In the genomic region with DNA sequence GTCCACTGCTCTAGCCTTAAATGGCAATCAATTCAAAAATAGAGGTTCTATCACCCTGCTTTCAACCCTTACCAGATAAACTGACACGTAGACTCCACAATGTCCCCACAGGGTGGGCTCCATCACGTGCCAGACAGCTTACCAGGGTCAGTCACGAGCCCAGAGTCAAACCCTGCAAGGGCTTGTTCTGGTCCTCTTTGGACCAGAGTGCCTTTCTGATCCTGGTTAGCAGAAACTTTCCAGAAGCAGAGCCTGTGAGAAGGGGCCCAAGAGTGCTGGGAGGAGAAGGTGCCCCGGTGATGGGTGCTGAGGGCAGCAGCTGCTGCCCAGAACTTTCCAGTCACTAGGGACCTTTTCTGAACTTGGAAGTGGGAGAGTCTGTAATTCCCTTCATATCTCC, we compare ENCODE assay signal across 12 cellular contexts. TPM values are rescaled to one million over a fixed set of nuclear protein-coding genes. Genes with fewer than 3 reads are reported as not detected.
DNase-seq lines count a peak whose midpoint lies in the region; ATAC-seq, FAIRE-seq and TF ChIP-seq lines count a peak whose summit lies in the region.
"Had no signal": no experiment of that assay in that cellular context is flagged by ENCODE, and none has a peak within 500 bp of the region (broad histone marks: within the 10 kb centered on the region; RNA-seq: fewer than 3 reads in every experiment).

No MANE protein-coding gene starts in this region.

- H2BK5ac ChIP-seq in mesenchymal stem cell (ENCODE audit: low read depth, low read length, poor library complexity, severe bottlenecking): no peak overlapping the region

- no peak overlapping the region for H2BK15ac ChIP-seq in mesenchymal stem cell (ENCODE audit: low read depth, poor library complexity, severe bottlenecking)

- no peak for FAIRE-seq in HTR-8/SVneo (lab: Jason Lieb, UNC)
- FAIRE-seq: astrocyte had no signal

- H3K36me3 ChIP-seq in heart right ventricle (peaks cover 0 to 21% (median 7%) of the 10 kb centered on the region in 9 donors), OCI-LY3 (replicated peaks; ENCODE audit: low read depth, low read length) (no peaks in the 10 kb centered on the region), left lung (peaks cover 0 to 18% of the 10 kb centered on the region in 2 donors), upper lobe of right lung (peaks cover 13% of the 10 kb centered on the region), mesenchymal stem cell (ENCODE audit: control insufficient read depth in 1 of 2, insufficient read depth in 2 of 2, low read depth in 1 of 2, low read length in 2 of 2) (no peaks in the 10 kb centered on the region)

- H3K27me3 ChIP-seq in heart right ventricle (no peaks in the 10 kb centered on the region), OCI-LY3 (ENCODE audit: low read depth, low read length) (peaks cover 22% of the 10 kb centered on the region), left lung (no peaks in the 10 kb centered on the region), upper lobe of right lung (no peaks in the 10 kb centered on the region), mesenchymal stem cell (ENCODE audit: control insufficient read depth in 1 of 2, insufficient read depth in 1 of 2, low read length in 2 of 2) (peaks cover 0 to 13% of the 10 kb centered on the region in 2 experiments)

- DNase-seq in heart right ventricle: no peak
- DNase-seq in Right ventricle myocardium inferior (ENCODE audit: missing footprints): no peak
- no peak for DNase-seq in left lung
- no peak for DNase-seq in upper lobe of right lung
- no peak for DNase-seq in mesenchymal stem cell
- DNase-seq in DMS53 (lab: John Stamatoyannopoulos, UW): no peak
- DNase-seq in HTR-8/SVneo (ENCODE audit: insufficient read length, low spot score): no peak

- H3K27ac ChIP-seq in heart right ventricle (peak overlapping the region; percentile 66 to 93 (median 88)), OCI-LY3 (ENCODE audit: low read length) (no peak overlapping the region), left lung (peak overlapping the region; percentile 70 to 75), upper lobe of right lung (peak overlapping the region; percentile 87), mesenchymal stem cell (ENCODE audit: low read length, poor library complexity, severe bottlenecking) (no peak overlapping the region)
- H3K27ac ChIP-seq: HL-60 had no signal

- H3K9me3 ChIP-seq in heart right ventricle: no peaks in the 10 kb centered on the region
- no peaks in the 10 kb centered on the region for H3K9me3 ChIP-seq in OCI-LY3 (ENCODE audit: insufficient read depth, low read length)
- H3K9me3 ChIP-seq in left lung: no peaks in the 10 kb centered on the region
- H3K9me3 ChIP-seq in upper lobe of right lung: no peaks in the 10 kb centered on the region
- no peaks in the 10 kb centered on the region for H3K9me3 ChIP-seq in mesenchymal stem cell (ENCODE audit: control insufficient read depth, low read length)

- no peak overlapping the region for H3K14ac ChIP-seq in mesenchymal stem cell (ENCODE audit: low read length in 2 of 2)

- TF ChIP-seq CTCF in heart right ventricle (IDR thresholded peaks at IDR 0.05): no peak
- no peak for TF ChIP-seq CTCF in OCI-LY3 (IDR thresholded peaks at IDR 0.05; ENCODE audit: low read depth, low read length)
- no peak for TF ChIP-seq CTCF in left lung (IDR thresholded peaks at IDR 0.05)
- no peak for TF ChIP-seq CTCF in upper lobe of right lung (IDR thresholded peaks at IDR 0.05)

- no peak overlapping the region for H3K23ac ChIP-seq in mesenchymal stem cell (ENCODE audit: low read length in 2 of 2)

- H2AK5ac ChIP-seq in mesenchymal stem cell (ENCODE audit: low read length, severe bottlenecking): no peak overlapping the region

- no peak overlapping the region for H4K8ac ChIP-seq in mesenchymal stem cell (ENCODE audit: low read length)

- ATAC-seq in heart right ventricle (peak in 2 of 8 donors; percentile 1 to 33), Right ventricle myocardium inferior (no peak), left lung (no peak), upper lobe of right lung (no peak)

- H4K20me1 ChIP-seq in OCI-LY3 (ENCODE audit: insufficient read depth, low read length): no peaks in the 10 kb centered on the region

- 37 to 56% methylated on average over 4 of the region's 4 CpGs for WGBS in heart right ventricle, 2 donors
- 52% methylated on average over 4 of the region's 4 CpGs for WGBS in mesenchymal stem cell

- no peak overlapping the region for H4K91ac ChIP-seq in mesenchymal stem cell (ENCODE audit: low read length)

- H3K18ac ChIP-seq in mesenchymal stem cell (ENCODE audit: low read depth in 1 of 2, low read length in 2 of 2): no peak overlapping the region

- H3K79me2 ChIP-seq in OCI-LY3 (ENCODE audit: low read length): no peaks in the 10 kb centered on the region

- no peak overlapping the region for H3K4ac ChIP-seq in mesenchymal stem cell (ENCODE audit: low read depth in 1 of 2, low read length in 2 of 2)

- H3K4me3 ChIP-seq in heart right ventricle (peak overlapping the region; percentile 8 to 68 (median 60)), OCI-LY3 (ENCODE audit: low read length) (peak overlapping the region; percentile 73), left lung (peak overlapping the region; percentile 27 to 63), upper lobe of right lung (peak overlapping the region; percentile 61), mesenchymal stem cell (ENCODE audit: insufficient read depth in 1 of 2, low read depth in 1 of 2, low read length in 2 of 2) (no peak overlapping the region)

- no peak overlapping the region for H2BK12ac ChIP-seq in mesenchymal stem cell (ENCODE audit: low read length in 2 of 2)

- intact Hi-C loops in heart right ventricle (cut with DNase I) (loop anchor here in 6 of 10 donors (5.0 to 10.0 kb wide), 7 partner anchors 52 to 290 kb away; partner anchors contain the start of genes GIMAP6 (in 5 of the 6), GIMAP8 (in 3 of the 6), GIMAP2 (in 1 of the 6) and GIMAP4 (in 1 of the 6)), Right ventricle myocardium inferior (cut with DNase I) (loop anchor here (5.0 kb wide), 2 partner anchors 60 to 105 kb away; partner anchors contain the start of gene GIMAP6), left lung (cut with DNase I) (no loop called here), upper lobe of right lung (cut with DNase I) (no loop called here)

- H3K79me1 ChIP-seq in mesenchymal stem cell (replicated peaks; ENCODE audit: low read length, poor library complexity, severe bottlenecking): no peaks in the 10 kb centered on the region

- peak overlapping the region; percentile 78; the same call in 1 of the 2 replicates for H2AFZ ChIP-seq in OCI-LY3 (ENCODE audit: low read depth, low read length)
- no peak overlapping the region for H2AFZ ChIP-seq in mesenchymal stem cell (ENCODE audit: low read depth, low read length)

- H3K4me2 ChIP-seq in OCI-LY3 (ENCODE audit: low read length) (peak overlapping the region; percentile 74), mesenchymal stem cell (ENCODE audit: low read length, poor library complexity, severe bottlenecking) (no peak overlapping the region)

- H3K9ac ChIP-seq in OCI-LY3 (ENCODE audit: low read length): no peak overlapping the region
- no peak overlapping the region for H3K9ac ChIP-seq in mesenchymal stem cell (ENCODE audit: low read length)

- H3K4me1 ChIP-seq in heart right ventricle (peaks cover 0 to 33% (median 24%) of the 10 kb centered on the region in 9 donors), OCI-LY3 (ENCODE audit: low read length) (peaks cover 38% of the 10 kb centered on the region), left lung (peaks cover 0 to 34% of the 10 kb centered on the region in 2 donors), upper lobe of right lung (peaks cover 8% of the 10 kb centered on the region), mesenchymal stem cell (ENCODE audit: control insufficient read depth, insufficient read depth, low read depth, low read length) (no peaks in the 10 kb centered on the region)

- no peak overlapping the region for H2BK120ac ChIP-seq in mesenchymal stem cell (ENCODE audit: low read depth, low read length)

RNA-seq across cellular contexts. Expression of gene GIMAP5, which starts 0.4 kb away (rescaled TPM):
- total RNA-seq in heart right ventricle (10 to 100 TPM in 7 of 10 donors, 1 to 10 TPM in 3; 6.5 to 27.2 (median 11.8) TPM), Right ventricle myocardium inferior (9.0 TPM), left lung (10 to 100 TPM in 1 of 2 donors, 1 to 10 TPM in 1; 9.8 to 37.8 TPM), upper lobe of right lung (41.8 TPM)
- polyA plus RNA-seq in heart right ventricle: 10 to 100 TPM; 22.9 to 35.0 TPM
- polyA plus RNA-seq in mesenchymal stem cell (2013, experiment 1 of 2): not detected
- not detected for polyA plus RNA-seq in mesenchymal stem cell (2013, experiment 2 of 2)
- polyA plus RNA-seq: BJ, neural cell had no signal

RNA-seq across cellular contexts. Expression of gene GIMAP1, which starts 20.5 kb away (rescaled TPM):
- 10 to 100 TPM in 1 of 10 donors, 1 to 10 TPM in 9; 2.4 to 11.2 (median 4.3) TPM for total RNA-seq in heart right ventricle
- 10 to 100 TPM in 1 of 2 donors, 1 to 10 TPM in 1; 8.4 to 11.0 TPM for polyA plus RNA-seq in heart right ventricle
- 5.8 TPM for total RNA-seq in Right ventricle myocardium inferior
- total RNA-seq in left lung: 10 to 100 TPM in 1 of 2 donors, 1 to 10 TPM in 1; 5.0 to 11.3 TPM
- total RNA-seq in upper lobe of right lung: 13.0 TPM
- polyA plus RNA-seq in mesenchymal stem cell (2013, experiment 1 of 2): not detected
- polyA plus RNA-seq in mesenchymal stem cell (2013, experiment 2 of 2): not detected
- total RNA-seq: astrocyte had no signal
- polyA plus RNA-seq: BJ, neural cell had no signal

RNA-seq across cellular contexts. Expression of gene GIMAP2, which starts 51.4 kb away (rescaled TPM):
- total RNA-seq in heart right ventricle: 10 to 100 TPM in 1 of 10 donors, 1 to 10 TPM in 9; 2.1 to 17.5 (median 4.6) TPM
- polyA plus RNA-seq in heart right ventricle: 1 to 10 TPM; 5.3 to 5.8 TPM
- total RNA-seq in Right ventricle myocardium inferior: 6.2 TPM
- total RNA-seq in left lung: 10 to 100 TPM; 14.7 to 30.6 TPM
- 33.0 TPM for total RNA-seq in upper lobe of right lung
- 0.07 TPM for polyA plus RNA-seq in mesenchymal stem cell (2013, experiment 1 of 2)
- polyA plus RNA-seq in mesenchymal stem cell (2013, experiment 2 of 2): 0.07 TPM
- total RNA-seq: astrocyte had no signal
- polyA plus RNA-seq: neural cell had no signal

Comparison
In these comparisons a context has a peak if more than half of its experiments do, and no peak if none do; other contexts are left out.
1. H3K27ac ChIP-seq: peak in heart right ventricle (10 of 10), left lung (2 of 2) and upper lobe of right lung (single experiment); none in OCI-LY3 (single experiment) and mesenchymal stem cell (single experiment).
2. H3K4me3 ChIP-seq: peak in heart right ventricle (10 of 10), OCI-LY3 (single experiment), left lung (2 of 2) and upper lobe of right lung (single experiment); none in mesenchymal stem cell (0 of 2).
3. intact Hi-C loops: an anchor here in heart right ventricle (5.0 to 10.0 kb wide) and Right ventricle myocardium inferior (5.0 kb wide); none called in left lung and upper lobe of right lung.